In the genomic region with DNA sequence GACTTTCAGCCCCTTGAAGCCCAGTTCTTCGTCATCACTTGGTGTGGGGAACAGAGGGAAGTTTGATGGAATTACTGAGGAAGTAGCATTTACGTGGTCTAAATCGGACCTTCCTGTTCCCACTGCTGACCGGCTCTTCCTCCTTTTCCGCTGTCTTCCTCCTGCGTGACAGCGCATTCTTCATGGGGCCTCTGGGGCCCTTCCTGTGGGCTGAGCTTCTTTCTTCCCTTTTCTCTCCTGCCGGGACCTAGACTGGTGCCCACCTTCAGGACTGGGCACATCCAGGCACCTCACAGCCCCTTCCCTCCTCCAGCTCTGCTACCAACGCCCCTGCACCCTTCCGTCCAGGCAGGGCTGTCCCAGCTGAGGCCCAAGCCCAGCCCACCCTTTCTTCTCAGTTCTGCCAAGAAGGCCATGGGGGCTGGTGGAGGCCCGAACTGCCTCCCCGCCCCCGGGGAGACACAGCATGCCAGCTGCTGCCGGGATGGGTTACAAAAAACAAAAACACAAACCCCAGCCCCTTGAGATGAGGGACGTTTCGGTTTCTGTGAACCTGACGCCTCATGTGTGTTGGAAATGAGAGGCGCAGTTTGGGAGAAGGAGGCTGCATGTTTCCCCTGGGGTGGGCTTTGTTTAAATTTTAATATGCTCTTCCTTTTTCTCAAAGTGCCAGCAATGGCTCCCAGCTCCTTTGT, we compare ENCODE assay signal across 11 cellular contexts. TPM values are rescaled to one million over a fixed set of nuclear protein-coding genes. Genes with fewer than 3 reads are reported as not detected.
DNase-seq lines count a peak whose midpoint lies in the region; ATAC-seq, FAIRE-seq and TF ChIP-seq lines count a peak whose summit lies in the region.
"Had no signal": no experiment of that assay in that cellular context is flagged by ENCODE, and none has a peak within 500 bp of the region (broad histone marks: within the 10 kb centered on the region; RNA-seq: fewer than 3 reads in every experiment).

No MANE protein-coding gene starts in this region.

- no peaks in the 10 kb centered on the region for H3K27me3 ChIP-seq in liver (ENCODE audit: control insufficient read depth in 4 of 4, insufficient read depth in 4 of 4, low read length in 3 of 4)
- H3K27me3 ChIP-seq in HepG2 (ENCODE audit: control insufficient read depth in 1 of 2, insufficient read depth in 2 of 2, low read length in 2 of 2) = no peaks in the 10 kb centered on the region
- no peaks in the 10 kb centered on the region for H3K27me3 ChIP-seq in esophagus muscularis mucosa
- no peaks in the 10 kb centered on the region for H3K27me3 ChIP-seq in muscle layer of duodenum (ENCODE audit: low read depth, low read length)
- no peaks in the 10 kb centered on the region for H3K27me3 ChIP-seq in upper lobe of right lung

- TF ChIP-seq CTCF in liver (IDR thresholded peaks at IDR 0.05; ENCODE audit: low read depth, low read length, missing input control) = no peak
- no peak for TF ChIP-seq CTCF in HepG2 (CRISPR knock-in tag; IDR thresholded peaks at IDR 0.05)
- TF ChIP-seq CTCF in esophagus muscularis mucosa (IDR thresholded peaks at IDR 0.05) = no peak
- no peak for TF ChIP-seq CTCF in upper lobe of right lung (IDR thresholded peaks at IDR 0.05)

- POLR2A ChIA-PET in HepG2 (lab: Yijun Ruan, JAX) = interaction anchor here (1.1 kb wide), 1 partner anchor 14 kb away, joined by 3 read pairs; no protein-coding TSS in a partner anchor

- H4K20me1 ChIP-seq in HepG2 (ENCODE audit: insufficient read depth, low read length) = 0 out of 2 replicates have a peak, but pooled peaks cover 4% of the 10 kb centered on the region

- WGBS in liver = 76% methylated on average over 18 of the region's 18 CpGs
- 96% methylated on average over 17 of the region's 18 CpGs for WGBS in HepG2 (ENCODE audit: low lambda C conversion rate)
- WGBS in esophagus muscularis mucosa = 67% methylated on average over 17 of the region's 18 CpGs

- ATAC-seq in HepG2 (no peak), upper lobe of right lung (peak; percentile 84), HG03159 (IDR thresholded peaks at IDR 0.05; ENCODE audit: unreplicated experiment) (no peak), HG02840 (IDR thresholded peaks at IDR 0.05; ENCODE audit: low FRiP score, unreplicated experiment) (no peak)

- H3K79me2 ChIP-seq in HepG2 (ENCODE audit: insufficient read depth, low read length) = peaks cover 47% of the 10 kb centered on the region

- no peak overlapping the region for H3K9ac ChIP-seq in liver (ENCODE audit: low read depth in 1 of 2, low read length in 2 of 2)
- no peak overlapping the region for H3K9ac ChIP-seq in HepG2 (ENCODE audit: insufficient read depth, low read depth, low read length)

- BruUV-seq in HepG2 (replicated peaks; lab: Mats Ljungman, UMichigan) = no TSS peak

- no peak for FAIRE-seq in HepG2 (lab: Jason Lieb, UNC)

- no peak for TF ChIP-seq RAD21 in liver (IDR thresholded peaks at IDR 0.05)
- TF ChIP-seq RAD21 in HepG2 (CRISPR knock-in tag; IDR thresholded peaks at IDR 0.05) = no peak

- H3K9me3 ChIP-seq in liver (ENCODE audit: control insufficient read depth in 4 of 4, low read length in 3 of 4) (no peaks in the 10 kb centered on the region), HepG2 (ENCODE audit: low read length) (no peaks in the 10 kb centered on the region), esophagus muscularis mucosa (no peaks in the 10 kb centered on the region), muscle layer of duodenum (ENCODE audit: control insufficient read depth in 1 of 2, low read length in 2 of 2) (no peaks in the 10 kb centered on the region), upper lobe of right lung (no peaks in the 10 kb centered on the region)

- H3K4me3 ChIP-seq in liver (ENCODE audit: low read depth in 1 of 3, low read length in 3 of 3) (no peak overlapping the region), HepG2 (replicated peaks in 1 of 3; ENCODE audit: insufficient read depth in 1 of 3, low read depth in 2 of 3, low read length in 3 of 3) (no peak overlapping the region), esophagus muscularis mucosa (no peak overlapping the region), muscle layer of duodenum (ENCODE audit: low read depth in 1 of 2, low read length in 2 of 2) (no peak overlapping the region), upper lobe of right lung (no peak overlapping the region)

- H3K4me1 ChIP-seq in liver (ENCODE audit: control insufficient read depth in 4 of 4, insufficient read depth in 4 of 4, low read length in 3 of 4) (peaks cover 3 to 22% (median 10%) of the 10 kb centered on the region in 4 donors), HepG2 (ENCODE audit: insufficient read depth, low read length) (peaks cover 54% of the 10 kb centered on the region), esophagus muscularis mucosa (peaks cover 9 to 24% (median 18%) of the 10 kb centered on the region in 4 donors), muscle layer of duodenum (ENCODE audit: control insufficient read depth in 1 of 2, insufficient read depth in 2 of 2, low read length in 2 of 2) (peaks cover 5 to 6% of the 10 kb centered on the region in 2 donors), upper lobe of right lung (peaks cover 24% of the 10 kb centered on the region)

- no peak for TF ChIP-seq EP300 in HepG2 (IDR thresholded peaks at IDR 0.05; ENCODE audit: low read depth in 2 of 2, low read length in 2 of 2)
- no peak for TF ChIP-seq EP300 in HepG2 (CRISPR knock-in tag; IDR thresholded peaks at IDR 0.05; ENCODE audit: borderline replicate concordance)
- TF ChIP-seq EP300 in esophagus muscularis mucosa (IDR thresholded peaks at IDR 0.05) = no peak

- CTCF ChIA-PET in HepG2 (lab: Yijun Ruan, JAX; ENCODE audit: low intra/inter-chr PET ratio, low total read pairs) = no interaction called here

- in situ Hi-C loops in HepG2 (cut with HindIII; ENCODE audit: extremely low pct_ligation_motif_present, low pct_unique_long_range_greater_than_20kb) = no loop called here

- H3K27ac ChIP-seq in liver (ENCODE audit: low read depth in 1 of 2, low read length in 2 of 2) = peak overlapping the region; percentile 74 to 79
- no peak overlapping the region for H3K27ac ChIP-seq in HepG2 (ENCODE audit: extremely low read length, insufficient read depth, low read length)
- peak overlapping the region; percentile 33 to 66 (median 50) for H3K27ac ChIP-seq in esophagus muscularis mucosa (replicated peaks in 1 of 4)
- peak overlapping the region; percentile 58 for H3K27ac ChIP-seq in muscle layer of duodenum (ENCODE audit: low read length)
- peak overlapping the region; percentile 78 for H3K27ac ChIP-seq in upper lobe of right lung

- H3K36me3 ChIP-seq in liver (ENCODE audit: control insufficient read depth in 4 of 4, insufficient read depth in 3 of 4, low read depth in 1 of 4, low read length in 3 of 4) = no peaks in the 10 kb centered on the region
- H3K36me3 ChIP-seq in HepG2 (replicated peaks in 1 of 2; ENCODE audit: control insufficient read depth in 1 of 2, insufficient read depth in 2 of 2, low read length in 2 of 2) = no peaks in the 10 kb centered on the region; a peak in 1 of 5 replicates
- no peaks in the 10 kb centered on the region for H3K36me3 ChIP-seq in esophagus muscularis mucosa
- no peaks in the 10 kb centered on the region for H3K36me3 ChIP-seq in muscle layer of duodenum (ENCODE audit: control insufficient read depth in 1 of 2, insufficient read depth in 2 of 2, low read length in 2 of 2)
- H3K36me3 ChIP-seq in upper lobe of right lung = no peaks in the 10 kb centered on the region

- DNase-seq in HepG2 (ENCODE audit: low spot score) = no peak
- no peak for DNase-seq in esophagus muscularis mucosa (ENCODE audit: extremely low spot score)
- DNase-seq in upper lobe of right lung = no peak
- DNase-seq in kidney glomerular epithelial cell (lab: John Stamatoyannopoulos, UW) = no peak
- DNase-seq: cortex of kidney, NCI-H1092, T1000 had no signal

- TF ChIP-seq POLR2A in HepG2 (IDR thresholded peaks at IDR 0.05; ENCODE audit: insufficient read depth in 1 of 2, low read depth in 2 of 2, low read length in 2 of 2) (no peak), esophagus muscularis mucosa (IDR thresholded peaks at IDR 0.05; ENCODE audit: low read depth) (no peak)

- no peak overlapping the region for H2AFZ ChIP-seq in HepG2 (ENCODE audit: low read length)

- no peak overlapping the region for H3K4me2 ChIP-seq in HepG2 (ENCODE audit: low read depth, low read length)

- intact Hi-C loops in HepG2 (cut with micrococcal nuclease; ENCODE audit: unreplicated experiment) = no loop called here
- intact Hi-C loops in esophagus muscularis mucosa (cut with DNase I) = no loop called here
- intact Hi-C loops in upper lobe of right lung (cut with DNase I) = no loop called here

TF ChIP-seq in liver, 16 proteins besides CTCF, POLR2A, EP300 and RAD21 (continues in another document):
- TF ChIP-seq TAF1 (conservative IDR thresholded peaks at IDR 0.05) (no peak), HNF4A (conservative IDR thresholded peaks at IDR 0.05) (no peak)

RNA-seq across cellular contexts. Expression of a gene that starts 19.1 kb away (rescaled TPM):
- total RNA-seq in liver = 10 to 100 TPM in 1 of 2 donors, 1 to 10 TPM in 1; 5.4 to 15.3 TPM
- polyA plus RNA-seq in liver = 1 to 10 TPM; 1.9 to 5.3 TPM
- total RNA-seq in HepG2 (2016; rRNA removed; fragmentation: Illumina TruSeq; extraction: Trizol) = 15.0 and 20.6 TPM in 2 replicates
- total RNA-seq in HepG2 (2016; cell fraction: cytosol; rRNA removed; fragmentation: Illumina TruSeq; extraction: Trizol; ENCODE audit: low read depth) = 7.6 and 7.9 TPM in 2 replicates
- total RNA-seq in HepG2 (2016; cell fraction: insoluble cytoplasmic fraction; rRNA removed; fragmentation: Illumina TruSeq; extraction: Trizol) = 12.0 and 18.4 TPM in 2 replicates
- 15.9 and 16.0 TPM in 2 replicates for total RNA-seq in HepG2 (2016; cell fraction: membrane; rRNA removed; fragmentation: Illumina TruSeq; extraction: Trizol)
- total RNA-seq in HepG2 (2016; cell fraction: nucleus; rRNA removed; fragmentation: Illumina TruSeq; extraction: Trizol) = 9.6 and 12.6 TPM in 2 replicates
- 4.7 and 5.8 TPM in 2 replicates for polyA plus RNA-seq in HepG2 (2011; rRNA removed)
- 4.2 and 5.3 TPM in 2 replicates for polyA plus RNA-seq in HepG2 (2011; cell fraction: cytosol; rRNA removed)
- polyA plus RNA-seq in HepG2 (2011; cell fraction: nucleus; rRNA removed) = 9.8 and 12.1 TPM in 2 replicates
- polyA plus RNA-seq in HepG2 (2012) = 18.0 and 18.4 TPM in 2 replicates
- 4.1 and 5.2 TPM in 2 replicates for polyA plus RNA-seq in HepG2 (2016; cell fraction: cytosol; fragmentation: Illumina TruSeq; extraction: Trizol; ENCODE audit: low read depth)
- 18.4 and 27.3 TPM in 2 replicates for polyA plus RNA-seq in HepG2 (2016; cell fraction: insoluble cytoplasmic fraction; fragmentation: Illumina TruSeq; extraction: Trizol; ENCODE audit: low read depth)
- 13.8 and 17.5 TPM in 2 replicates for polyA plus RNA-seq in HepG2 (2016; cell fraction: membrane; fragmentation: Illumina TruSeq; extraction: Trizol; ENCODE audit: low read depth)
- polyA plus RNA-seq in HepG2 (2016; cell fraction: nucleus; fragmentation: Illumina TruSeq; extraction: Trizol; ENCODE audit: insufficient read depth, low read depth) = 30.8 and 43.0 TPM in 2 replicates
- polyA minus RNA-seq in HepG2 (2011; rRNA and poly(A)+ RNA removed; ENCODE audit: low replicate concordance) = 14.3 and 17.4 TPM in 2 replicates
- polyA minus RNA-seq in HepG2 (2011; cell fraction: cytosol; rRNA and poly(A)+ RNA removed) = 7.8 and 14.2 TPM in 2 replicates
- 5.2 and 7.0 TPM in 2 replicates for polyA minus RNA-seq in HepG2 (2011; cell fraction: nucleus; rRNA and poly(A)+ RNA removed)
- total RNA-seq in esophagus muscularis mucosa = 10 to 100 TPM in 2 of 4 donors, 1 to 10 TPM in 2; 6.6 to 13.8 (median 10.1) TPM
- total RNA-seq in upper lobe of right lung = 47.9 TPM
